ENCODE assay signal across 7 cellular contexts in the genomic region with DNA sequence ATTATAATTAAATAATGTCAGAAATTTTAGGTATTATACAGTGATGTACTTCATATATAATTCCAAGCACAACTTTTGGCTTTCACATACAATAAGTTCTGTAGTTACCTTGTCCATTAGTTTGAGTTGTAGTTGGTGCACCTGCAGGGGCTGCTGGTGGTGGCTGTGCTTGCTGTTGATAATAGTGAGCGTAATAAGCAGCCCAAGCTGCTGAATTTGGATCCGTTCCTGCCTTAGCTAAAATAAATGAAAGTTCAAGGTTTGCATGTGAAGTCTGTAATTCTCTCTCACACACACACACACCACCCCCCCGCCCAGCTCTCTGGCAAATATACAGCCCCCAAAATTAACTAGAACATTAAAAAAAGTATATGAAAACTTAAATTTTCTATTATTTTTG.
"Had no signal": no experiment of that assay in that cellular context is flagged by ENCODE, and none has a peak within 500 bp of the region (broad histone marks: within the 10 kb centered on the region; RNA-seq: fewer than 3 reads in every experiment).

No MANE protein-coding gene starts in this region.

- DNase-seq: GDM1, GF-D8 had no signal

- FAIRE-seq: G401.6, GM12891, GM12892, GM18507, GM19239 had no signal
